26 cellular contexts compared by ENCODE assay signal in genomic region chr11:15780837-15781236, GRCh38.
"Had no signal": no experiment of that assay in that cellular context is flagged by ENCODE, and none has a peak within 500 bp of the region (broad histone marks: within the 10 kb centered on the region; RNA-seq: fewer than 3 reads in every experiment).

No MANE protein-coding gene starts in this region.

- DNase-seq: dorsolateral prefrontal cortex; effector CD4-positive, alpha-beta T cell; foreskin fibroblast; gastrocnemius medialis; heart left ventricle; kidney; mesendoderm; midbrain; naive thymus-derived CD4-positive, alpha-beta T cell; spleen; stimulated activated CD4-positive, alpha-beta T cell treated with anti-CD3 and anti-CD28 coated beads, Interleukin-4, amount 100 ng/mL, for 4 hours; stimulated activated naive CD8-positive, alpha-beta T cell treated with anti-CD3 and anti-CD28 coated beads, Interleukin-15, Interleukin-2, amounts not matched to agents 100 U/mL and 50 U/mL, for 24 hours; substantia nigra; transverse colon; upper lobe of right lung; uterus had no signal

- H3K4me3 Mint-ChIP-seq: naive thymus-derived CD4-positive, alpha-beta T cell; nephron; neural progenitor cell; stimulated activated memory B cell treated with anti-CD40 and anti-IgM and Interleukin-4, amounts not matched to agents 10 μg/mL and 1 μg/mL and 100 μg/mL, for 72 hours had no signal

- H3K4me2 ChIP-seq: hepatocyte, neural progenitor cell had no signal

- H2AFZ ChIP-seq: hepatocyte, neural progenitor cell had no signal

- H3K4me1 Mint-ChIP-seq: stimulated activated memory B cell treated with anti-CD40 and anti-IgM and Interleukin-4, amounts not matched to agents 10 μg/mL and 1 μg/mL and 100 μg/mL, for 72 hours had no signal

- H3K27ac ChIP-seq: dorsolateral prefrontal cortex, gastrocnemius medialis, hepatocyte, neural progenitor cell, parathyroid adenoma, skin epidermis, spleen, thoracic aorta, transverse colon, upper lobe of right lung, uterus had no signal

- H3K4me3 ChIP-seq: dorsolateral prefrontal cortex, gastrocnemius medialis, heart left ventricle, hepatocyte, neural progenitor cell, skin epidermis, spleen, thoracic aorta, transverse colon, upper lobe of right lung, uterus had no signal

- FAIRE-seq: colon, kidney had no signal

- ATAC-seq: gastrocnemius medialis; left lobe of liver; naive thymus-derived CD4-positive, alpha-beta T cell; stimulated activated memory B cell treated with anti-CD40 and anti-IgM and Interleukin-4, amounts not matched to agents 10 μg/mL and 1 μg/mL and 100 μg/mL, for 72 hours; stimulated activated naive CD8-positive, alpha-beta T cell treated with anti-CD3 and anti-CD28 coated beads, Interleukin-15, Interleukin-2, amounts not matched to agents 100 U/mL and 50 U/mL, for 24 hours; upper lobe of right lung had no signal

- H3K36me3 Mint-ChIP-seq: naive thymus-derived CD4-positive, alpha-beta T cell; neural progenitor cell; stimulated activated memory B cell treated with anti-CD40 and anti-IgM and Interleukin-4, amounts not matched to agents 10 μg/mL and 1 μg/mL and 100 μg/mL, for 72 hours had no signal

- H3K79me2 ChIP-seq: hepatocyte, parathyroid adenoma had no signal

- H3K27me3 ChIP-seq: gastrocnemius medialis, heart left ventricle, hepatocyte, neural progenitor cell, spleen, transverse colon, upper lobe of right lung, uterus had no signal

- H3K4me1 ChIP-seq: gastrocnemius medialis, spleen, transverse colon, upper lobe of right lung, uterus had no signal

- H3K27me3 Mint-ChIP-seq: stimulated activated memory B cell treated with anti-CD40 and anti-IgM and Interleukin-4, amounts not matched to agents 10 μg/mL and 1 μg/mL and 100 μg/mL, for 72 hours had no signal

- H3K9me3 Mint-ChIP-seq: nephron; neural progenitor cell; stimulated activated memory B cell treated with anti-CD40 and anti-IgM and Interleukin-4, amounts not matched to agents 10 μg/mL and 1 μg/mL and 100 μg/mL, for 72 hours had no signal

- H3K36me3 ChIP-seq: gastrocnemius medialis, heart left ventricle, neural progenitor cell, spleen, thoracic aorta, transverse colon, upper lobe of right lung, uterus had no signal

- H3K27ac Mint-ChIP-seq: naive thymus-derived CD4-positive, alpha-beta T cell; nephron; neural progenitor cell; progenitor cell of endocrine pancreas; stimulated activated memory B cell treated with anti-CD40 and anti-IgM and Interleukin-4, amounts not matched to agents 10 μg/mL and 1 μg/mL and 100 μg/mL, for 72 hours had no signal

- H3K9me3 ChIP-seq: gastrocnemius medialis, heart left ventricle, spleen, thoracic aorta, transverse colon, upper lobe of right lung, uterus had no signal

- H3K9ac ChIP-seq: neural progenitor cell, parathyroid adenoma had no signal
